Comparison of ENCODE assay signal across 9 cellular contexts in the genomic region with DNA sequence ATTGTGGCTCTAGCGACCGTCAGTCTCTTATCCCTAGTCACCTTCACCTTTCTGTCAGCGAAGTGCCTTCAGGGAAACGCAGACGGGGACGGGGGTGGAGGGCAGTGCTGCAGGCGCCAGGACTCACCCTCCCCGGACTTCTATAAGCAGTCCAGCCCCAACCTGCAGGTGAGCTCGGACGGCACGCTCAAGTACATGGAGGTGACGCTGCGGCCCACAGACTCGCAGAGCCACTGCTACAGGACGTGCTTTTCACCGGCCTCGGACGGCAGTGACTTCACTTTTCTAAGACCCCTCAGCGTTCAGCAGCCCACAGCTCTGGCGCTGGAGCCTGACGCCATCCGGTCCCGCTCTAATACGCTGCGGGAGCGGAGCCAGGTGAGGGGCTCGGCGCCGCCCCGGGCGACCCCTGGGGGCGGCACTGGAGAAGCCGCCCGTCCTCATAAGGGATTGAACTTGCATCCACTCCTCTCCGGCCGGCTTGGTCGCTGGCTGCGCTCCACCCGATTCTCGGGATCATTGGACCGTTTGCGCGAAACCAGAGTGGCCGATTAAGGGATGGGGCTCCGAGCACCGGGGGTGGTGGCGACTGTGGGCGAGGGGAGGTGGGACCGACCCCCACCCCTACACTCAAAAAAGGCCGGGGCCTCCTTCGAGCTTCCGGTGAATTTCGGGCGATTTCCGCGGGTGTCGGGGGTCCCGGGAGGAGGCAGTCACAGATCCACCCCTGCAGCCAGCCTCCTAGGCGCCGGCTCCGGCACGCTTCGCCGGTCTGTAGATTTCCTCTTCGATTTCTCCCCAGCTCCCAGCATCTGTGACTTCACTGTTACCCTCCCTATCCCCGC. TPM values are rescaled to one million over a fixed set of nuclear protein-coding genes. Genes with fewer than 3 reads are reported as not detected.
DNase-seq lines count a peak whose midpoint lies in the region; ATAC-seq and FAIRE-seq lines count a peak whose summit lies in the region.
"Had no signal": no experiment of that assay in that cellular context is flagged by ENCODE, and none has a peak within 500 bp of the region (broad histone marks: within the 10 kb centered on the region; RNA-seq: fewer than 3 reads in every experiment).

No MANE protein-coding gene starts in this region.

- intact Hi-C loops in left ventricle myocardium superior (cut with micrococcal nuclease), result no loop called here

- no peaks in the 10 kb centered on the region for H3K4me1 ChIP-seq in small intestine (ENCODE audit: control insufficient read depth in 2 of 2, insufficient read depth in 1 of 2, low read depth in 1 of 2, low read length in 1 of 2)

- WGBS in small intestine, 3 donors, result 22 to 42% (median 26%) methylated on average over 63 to 66 of the region's 66 CpGs

- DNase-seq in retina (peak; percentile 66), small intestine (no peak), GM19240 (ENCODE audit: insufficient read length, low spot score) (no peak), inferior parietal cortex (ENCODE audit: extremely low spot score) (no peak), left ventricle myocardium superior (no peak)

- ATAC-seq in GM18868 (IDR thresholded peaks at IDR 0.05; ENCODE audit: unreplicated experiment) (peak; percentile 33), HG02678 (IDR thresholded peaks at IDR 0.05; ENCODE audit: unreplicated experiment) (peak; percentile 21), left ventricle myocardium superior (no peak)

- H3K27me3 ChIP-seq in small intestine (ENCODE audit: control insufficient read depth in 2 of 2, insufficient read depth in 2 of 2, low read length in 2 of 2), result peaks cover 16 to 19% of the 10 kb centered on the region in 2 donors

- H3K4me3 ChIP-seq in small intestine (ENCODE audit: low read depth in 1 of 2, low read length in 2 of 2), result peak overlapping the region in 1 of 2 donors; percentile 9

- no peaks in the 10 kb centered on the region for H3K9me3 ChIP-seq in small intestine (ENCODE audit: control insufficient read depth, low read depth)

- FAIRE-seq in small intestine (lab: Jason Lieb, UNC), result no peak

- H3K36me3 ChIP-seq in small intestine (ENCODE audit: control insufficient read depth in 2 of 2, insufficient read depth in 2 of 2, low read length in 2 of 2), result no peaks in the 10 kb centered on the region

- peak overlapping the region; percentile 73 for H3K27ac ChIP-seq in angular gyrus (ENCODE audit: low read depth, low read length)
- no peak overlapping the region for H3K27ac ChIP-seq in small intestine (ENCODE audit: low read depth in 1 of 2, low read length in 1 of 2)
- H3K27ac ChIP-seq: VCaP had no signal

RNA-seq across cellular contexts. Expression of gene PCDHGC5, which starts 2.7 kb away (rescaled TPM):
- polyA plus RNA-seq in small intestine, result under 1 TPM in 1 of 3 donors, not detected in 2; 0.07 TPM
- total RNA-seq in left ventricle myocardium superior, result 3.2 TPM

RNA-seq across cellular contexts. Expression of gene PCDHGC4, which starts 6.7 kb away (rescaled TPM):
- under 1 TPM in 1 of 3 donors, not detected in 2; 0.34 TPM for polyA plus RNA-seq in small intestine
- total RNA-seq in left ventricle myocardium superior, result 2.5 TPM

RNA-seq across cellular contexts. Expression of gene PCDHGC3, which starts 15.8 kb away (rescaled TPM):
- polyA plus RNA-seq in small intestine, result 10 to 100 TPM in 1 of 3 donors, 1 to 10 TPM in 2; 2.5 to 33.3 (median 3.0) TPM
- 13.4 TPM for total RNA-seq in left ventricle myocardium superior
